Comparison of ENCODE assay signal across 1 cellular context in the genomic region with DNA sequence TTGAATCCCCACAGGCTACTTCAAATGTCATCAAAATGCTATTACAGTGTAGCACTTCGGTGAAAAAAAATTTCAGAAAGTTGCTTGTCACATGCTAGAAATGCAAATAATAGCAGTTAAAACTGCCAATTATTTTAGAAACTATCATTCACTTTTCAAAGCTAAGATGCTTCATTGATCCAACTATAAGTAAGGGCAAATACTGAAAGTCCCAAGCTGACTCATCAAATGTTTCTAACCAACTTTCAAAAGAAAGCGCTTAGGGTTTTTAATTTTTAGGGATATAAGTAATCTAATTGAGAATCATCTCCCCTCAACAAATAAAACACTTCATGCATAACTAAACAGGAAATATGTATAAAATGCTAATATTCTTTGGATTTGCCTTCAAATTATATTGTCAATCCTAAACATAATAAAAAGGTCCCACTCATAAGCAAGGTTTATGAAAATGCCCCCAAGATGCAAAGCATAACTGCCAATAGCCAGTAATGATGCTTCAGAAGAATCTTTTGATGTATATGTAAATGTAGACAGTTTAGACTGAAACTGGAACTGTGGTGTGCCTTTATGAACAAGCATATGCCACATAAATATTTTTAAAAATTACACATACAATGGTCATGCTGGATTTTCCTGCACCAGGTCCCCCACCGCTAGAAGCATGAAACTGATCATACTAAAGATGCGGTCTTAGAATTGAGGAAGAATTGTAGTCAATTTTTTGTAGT.
TF ChIP-seq lines count a peak whose summit lies in the region.

No MANE protein-coding gene starts in this region.

TF ChIP-seq in IMR-90, 13 proteins besides CTCF, POLR2A, EP300 and RAD21:
- TF ChIP-seq FOS (IDR thresholded peaks at IDR 0.05; ENCODE audit: low read depth, low read length) (no peak), MAFK (IDR thresholded peaks at IDR 0.05; ENCODE audit: low read depth, low read length) (0 out of 2 replicates have a peak, but pooled peaks have one; percentile 10)
